Comparison of ENCODE assay signal across 32 cellular contexts in genomic region chr6:109343518-109343917, GRCh38.
"Had no signal": no experiment of that assay in that cellular context is flagged by ENCODE, and none has a peak within 500 bp of the region (broad histone marks: within the 10 kb centered on the region; RNA-seq: fewer than 3 reads in every experiment).

No MANE protein-coding gene starts in this region.

- H3K27me3 ChIP-seq: adrenal gland, body of pancreas had no signal

- H3K4me1 ChIP-seq: adrenal gland had no signal

- ATAC-seq: activated naive CD4-positive, alpha-beta T cell treated with anti-CD3 and anti-CD28 coated beads, Interleukin-2, amount 50 U/mL, for 72 hours; activated T-cell treated with anti-CD3 and anti-CD28 coated beads, Interleukin-2, amount 50 U/mL, for 4 hours; body of pancreas; PC-3; Right ventricle myocardium inferior; SK-N-SH treated with all-trans-retinoic acid at 6 μM for 48 hours; T-cell had no signal

- H3K36me3 ChIP-seq: adrenal gland had no signal

- DNase-seq: activated B cell treated with CpG ODN at 0.5 μM for 24 hours; activated CD4-positive, alpha-beta memory T cell treated with anti-CD3 and anti-CD28 coated beads, Interleukin-2, amount 10 ng/mL, durations not matched to agents 7 days and 5 days; activated CD4-positive, alpha-beta T cell treated with anti-CD3 and anti-CD28 coated beads for 48 hours; activated CD4-positive, CD25-positive, alpha-beta regulatory T cell treated with anti-CD3 and anti-CD28 coated beads, Interleukin-2, amount 50 U/mL, for 72 hours; activated CD8-positive, alpha-beta memory T cell treated with anti-CD3 and anti-CD28 coated beads for 24 hours; activated gamma-delta T cell treated with Interleukin-2 at 50 U/mL for 16 hours; activated naive CD4-positive, alpha-beta T cell treated with anti-CD3 and anti-CD28 coated beads for 36 hours; activated T-cell treated with anti-CD3 and anti-CD28 coated beads, Interleukin-2, amount 50 U/mL, for 4 hours; adrenal gland; body of pancreas; caudate nucleus; NCI-H1105; NCI-H1436; NCI-H1694; NCI-H1930; NCI-H345; NCI-H526; NCI-H748 treated with DMSO at 0.1 percent for 48 hours; NK-92 treated with Interleukin-12 subunit alpha and Interleukin-12 subunit beta, amount 100 ng/mL, for 24 hours; SIG-M5; T-cell; T-helper 2 cell; T-helper 9 cell had no signal

- H3K9me3 Mint-ChIP-seq: activated B cell treated with CpG ODN at 0.5 μM for 24 hours; activated CD4-positive, alpha-beta memory T cell treated with anti-CD3 and anti-CD28 coated beads, Interleukin-2, amount 10 ng/mL, durations not matched to agents 7 days and 5 days; activated naive CD4-positive, alpha-beta T cell treated with anti-CD3 and anti-CD28 coated beads for 36 hours; activated naive CD4-positive, alpha-beta T cell treated with anti-CD3 and anti-CD28 coated beads, Interleukin-2, amount 50 U/mL, for 72 hours; activated T-cell treated with anti-CD3 and anti-CD28 coated beads, Interleukin-2, amount 50 U/mL, for 4 hours; activated T-helper 1 cell treated with anti-CD3 and anti-CD28 coated beads, Interleukin-12 subunit alpha, Interleukin-12 subunit beta, Interleukin-2, Interleukin-4 antibody, amounts not matched to agents 30 ng/mL and 10 ng/mL and 1 ng/mL, durations not matched to agents 14 hours and 24 hours and 36 hours; T-cell had no signal

- H3K27ac Mint-ChIP-seq: activated B cell treated with CpG ODN at 0.5 μM for 24 hours; activated CD4-positive, alpha-beta memory T cell treated with anti-CD3 and anti-CD28 coated beads, Interleukin-2, amount 10 ng/mL, durations not matched to agents 7 days and 5 days; activated naive CD4-positive, alpha-beta T cell treated with anti-CD3 and anti-CD28 coated beads for 36 hours; activated T-helper 1 cell treated with anti-CD3 and anti-CD28 coated beads, Interleukin-12 subunit alpha, Interleukin-12 subunit beta, Interleukin-2, Interleukin-4 antibody, amounts not matched to agents 30 ng/mL and 10 ng/mL and 1 ng/mL, durations not matched to agents 14 hours and 24 hours and 36 hours; T-cell had no signal

- FAIRE-seq: astrocyte, bronchial epithelial cell, RCC 7860 had no signal

- H3K4me1 Mint-ChIP-seq: activated B cell treated with CpG ODN at 0.5 μM for 24 hours; activated CD4-positive, alpha-beta memory T cell treated with anti-CD3 and anti-CD28 coated beads, Interleukin-2, amount 10 ng/mL, durations not matched to agents 7 days and 5 days had no signal

- H3K9me3 ChIP-seq: adrenal gland, body of pancreas had no signal

- H3K4me3 Mint-ChIP-seq: activated B cell treated with CpG ODN at 0.5 μM for 24 hours; activated CD4-positive, alpha-beta memory T cell treated with anti-CD3 and anti-CD28 coated beads, Interleukin-2, amount 10 ng/mL, durations not matched to agents 7 days and 5 days; activated naive CD4-positive, alpha-beta T cell treated with anti-CD3 and anti-CD28 coated beads for 36 hours; activated T-cell treated with anti-CD3 and anti-CD28 coated beads, Interleukin-2, amount 50 U/mL, for 4 hours; activated T-helper 1 cell treated with anti-CD3 and anti-CD28 coated beads, Interleukin-12 subunit alpha, Interleukin-12 subunit beta, Interleukin-2, Interleukin-4 antibody, amounts not matched to agents 30 ng/mL and 10 ng/mL and 1 ng/mL, durations not matched to agents 14 hours and 24 hours and 36 hours; T-cell had no signal

- H3K36me3 Mint-ChIP-seq: activated naive CD4-positive, alpha-beta T cell treated with anti-CD3 and anti-CD28 coated beads, Interleukin-2, amount 50 U/mL, for 72 hours had no signal

- H3K4me3 ChIP-seq: adrenal gland, body of pancreas had no signal

- H3K9ac ChIP-seq: KMS-11 had no signal

- H3K27me3 Mint-ChIP-seq: activated B cell treated with CpG ODN at 0.5 μM for 24 hours; activated CD4-positive, alpha-beta memory T cell treated with anti-CD3 and anti-CD28 coated beads, Interleukin-2, amount 10 ng/mL, durations not matched to agents 7 days and 5 days; T-cell had no signal
